2 cellular contexts compared by ENCODE assay signal in the genomic region with DNA sequence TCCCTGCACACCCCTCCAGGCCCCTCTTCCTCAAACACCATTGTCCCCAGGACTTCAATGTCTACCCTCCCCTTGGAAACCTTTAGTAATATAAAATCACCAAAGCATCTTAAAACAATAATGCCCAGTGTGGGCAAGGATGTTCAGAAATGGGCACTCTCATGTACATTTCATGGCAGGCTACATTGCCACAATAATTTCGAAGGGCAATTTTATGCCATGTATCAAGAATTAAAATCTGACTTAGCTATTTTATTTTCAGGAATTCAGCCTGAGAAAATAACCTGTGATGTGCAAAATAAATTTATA.
TF ChIP-seq lines count a peak whose summit lies in the region.

No MANE protein-coding gene starts in this region.

TF ChIP-seq in HCT116, 20 proteins besides CTCF, POLR2A, EP300 and RAD21:
- TF ChIP-seq JUND (IDR thresholded peaks at IDR 0.05) (no peak), EGR1 (IDR thresholded peaks at IDR 0.05; ENCODE audit: low read depth) (no peak), FOSL1 (IDR thresholded peaks at IDR 0.05; ENCODE audit: low read depth) (no peak), EZH2phosphoT487 (IDR thresholded peaks at IDR 0.05; ENCODE audit: borderline replicate concordance) (no peak)
- TF ChIP-seq, protein P1, sequence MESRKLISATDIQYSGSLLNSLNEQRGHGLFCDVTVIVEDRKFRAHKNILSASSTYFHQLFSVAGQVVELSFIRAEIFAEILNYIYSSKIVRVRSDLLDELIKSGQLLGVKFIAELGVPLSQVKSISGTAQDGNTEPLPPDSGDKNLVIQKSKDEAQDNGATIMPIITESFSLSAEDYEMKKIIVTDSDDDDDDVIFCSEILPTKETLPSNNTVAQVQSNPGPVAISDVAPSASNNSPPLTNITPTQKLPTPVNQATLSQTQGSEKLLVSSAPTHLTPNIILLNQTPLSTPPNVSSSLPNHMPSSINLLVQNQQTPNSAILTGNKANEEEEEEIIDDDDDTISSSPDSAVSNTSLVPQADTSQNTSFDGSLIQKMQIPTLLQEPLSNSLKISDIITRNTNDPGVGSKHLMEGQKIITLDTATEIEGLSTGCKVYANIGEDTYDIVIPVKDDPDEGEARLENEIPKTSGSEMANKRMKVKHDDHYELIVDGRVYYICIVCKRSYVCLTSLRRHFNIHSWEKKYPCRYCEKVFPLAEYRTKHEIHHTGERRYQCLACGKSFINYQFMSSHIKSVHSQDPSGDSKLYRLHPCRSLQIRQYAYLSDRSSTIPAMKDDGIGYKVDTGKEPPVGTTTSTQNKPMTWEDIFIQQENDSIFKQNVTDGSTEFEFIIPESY (IDR thresholded peaks at IDR 0.05; ENCODE audit: extremely low read depth, insufficient replicate concordance, low read length), result no peak

TF ChIP-seq in K562, 482 proteins besides CTCF, POLR2A, EP300 and RAD21:
- TF ChIP-seq RBM25 (IDR thresholded peaks at IDR 0.05; ENCODE audit: low read depth, low read length, severe bottlenecking) (peak; percentile 82), ATF7 (IDR thresholded peaks at IDR 0.05) (no peak), KAT2B (IDR thresholded peaks at IDR 0.05; ENCODE audit: low read depth, low read length) (no peak), ZNF133 (CRISPR knock-in tag; IDR thresholded peaks at IDR 0.05) (no peak), DNMT1 (IDR thresholded peaks at IDR 0.05) (no peak), SMARCA5 (IDR thresholded peaks at IDR 0.05) (peak; percentile 26; the same call in 1 of the 2 replicates)
TF ChIP-seq in K562: peak in this region for 2.
